In the genomic region with DNA sequence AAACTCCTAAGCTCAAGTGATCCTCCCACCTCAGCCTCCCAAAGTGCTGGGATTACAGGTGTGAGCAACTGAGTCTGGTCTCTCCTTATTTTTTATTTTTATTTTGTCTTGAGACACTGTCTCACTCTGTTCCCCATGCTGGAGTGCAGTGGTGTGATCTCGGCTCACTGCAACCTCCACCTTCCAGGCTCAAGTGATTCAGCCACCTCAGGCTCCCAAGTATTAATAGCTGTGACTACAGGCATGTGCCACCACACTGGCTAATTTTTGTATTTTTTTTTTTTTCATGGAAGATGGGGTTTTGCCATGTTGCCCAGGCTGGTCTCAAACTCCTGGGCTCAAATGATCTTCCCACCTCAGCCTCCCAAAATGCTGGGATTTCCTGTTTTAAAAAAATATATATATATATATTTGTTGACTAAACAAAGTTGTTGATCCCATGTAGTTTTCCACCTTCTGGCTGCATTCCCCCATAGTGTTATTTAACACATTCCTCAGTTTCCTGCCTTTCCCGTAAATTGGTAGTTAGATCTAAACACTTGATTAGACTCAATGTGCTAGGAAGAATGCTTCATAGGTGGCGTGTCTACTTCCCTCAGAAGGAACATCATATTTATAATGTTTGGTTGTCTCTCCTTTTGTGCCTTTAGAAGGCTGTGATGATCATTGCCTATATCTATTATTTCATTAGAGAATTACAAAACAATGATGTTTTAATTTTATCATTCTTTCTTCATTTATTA, we compare ENCODE assay signal across 15 cellular contexts.
"Had no signal": no experiment of that assay in that cellular context is flagged by ENCODE, and none has a peak within 500 bp of the region (broad histone marks: within the 10 kb centered on the region; RNA-seq: fewer than 3 reads in every experiment).

No MANE protein-coding gene starts in this region.

- DNase-seq: activated CD4-positive, alpha-beta memory T cell treated with anti-CD3 and anti-CD28 coated beads, Interleukin-2, amount 10 ng/mL, durations not matched to agents 7 days and 5 days; activated CD4-positive, alpha-beta T cell treated with anti-CD3 and anti-CD28 coated beads for 1 hour; activated CD8-positive, alpha-beta memory T cell treated with anti-CD3 and anti-CD28 coated beads, Interleukin-2, amount 50 U/mL, for 48 hours; activated naive CD4-positive, alpha-beta T cell; central memory CD4-positive, alpha-beta T cell; effector memory CD4-positive, alpha-beta T cell; nephron progenitor cell; SJCRH30; stimulated activated CD4-positive, alpha-beta T cell treated with anti-CD3 and anti-CD28 coated beads, Interleukin-15, amount 100 ng/mL, for 24 hours; stimulated activated CD4-positive, alpha-beta T cell treated with anti-CD3 and anti-CD28 coated beads, Interleukin-4, amount 100 ng/mL, for 24 hours; SW 1271 had no signal

- H3K36me3 Mint-ChIP-seq: memory B cell had no signal

- H3K27me3 ChIP-seq: adrenal gland, SJCRH30 had no signal

- H3K27ac Mint-ChIP-seq: activated CD4-positive, alpha-beta memory T cell treated with anti-CD3 and anti-CD28 coated beads, Interleukin-2, amount 10 ng/mL, durations not matched to agents 7 days and 5 days; nephron progenitor cell had no signal

- H3K4me3 ChIP-seq: adrenal gland, coronary artery, SJCRH30 had no signal

- H3K4me3 Mint-ChIP-seq: activated CD4-positive, alpha-beta memory T cell treated with anti-CD3 and anti-CD28 coated beads, Interleukin-2, amount 10 ng/mL, durations not matched to agents 7 days and 5 days; memory B cell; nephron progenitor cell had no signal

- H3K27ac ChIP-seq: epithelial cell of prostate, SJCRH30 had no signal

- H3K9me3 ChIP-seq: adrenal gland, SJCRH30 had no signal

- H3K36me3 ChIP-seq: adrenal gland, SJCRH30 had no signal

- H3K9me3 Mint-ChIP-seq: nephron progenitor cell had no signal
